In genomic region chr7:92827464-92827863, GRCh38 we compare ENCODE assay signal across 17 cellular contexts. TPM values are rescaled to one million over a fixed set of nuclear protein-coding genes. Genes with fewer than 3 reads are reported as not detected.
DNase-seq lines count a peak whose midpoint lies in the region; ATAC-seq and TF ChIP-seq lines count a peak whose summit lies in the region.
"Had no signal": no experiment of that assay in that cellular context is flagged by ENCODE, and none has a peak within 500 bp of the region (broad histone marks: within the 10 kb centered on the region; RNA-seq: fewer than 3 reads in every experiment).

No MANE protein-coding gene starts in this region.

- H2AFZ ChIP-seq in GM23248 (no peak overlapping the region), Karpas-422 (ENCODE audit: low read length) (no peak overlapping the region)

- H3K9ac ChIP-seq in GM23248 = no peak overlapping the region
- H3K9ac ChIP-seq in Karpas-422 (ENCODE audit: low read length) = no peak overlapping the region

- H3K9me2 ChIP-seq in GM23248 (ENCODE audit: insufficient read depth) = no peaks in the 10 kb centered on the region
- H3K9me2 ChIP-seq in Karpas-422 (replicated peaks; ENCODE audit: insufficient read depth, low read length) = no peaks in the 10 kb centered on the region

- no peaks in the 10 kb centered on the region for H3K27me3 Mint-ChIP-seq in activated naive CD4-positive, alpha-beta T cell treated with anti-CD3 and anti-CD28 coated beads, Interleukin-2, amount 10 ng/mL, durations not matched to agents 7 days and 5 days
- H3K27me3 Mint-ChIP-seq in activated T-helper 2 cell treated with anti-CD3 and anti-CD28 coated beads, Interferon-gamma antibody, Interleukin-2, Interleukin-4, amounts not matched to agents 10 μg/mL and 5 μg/mL and 100 μg/mL, durations not matched to agents 14 hours and 24 hours and 36 hours (ENCODE audit: low read depth) = no peaks in the 10 kb centered on the region
- no peaks in the 10 kb centered on the region for H3K27me3 Mint-ChIP-seq in mesothelial cell of epicardium (ENCODE audit: low read depth)
- H3K27me3 Mint-ChIP-seq: naive thymus-derived CD8-positive, alpha-beta T cell; stimulated activated naive B cell treated with anti-CD40 and anti-IgM and Interleukin-4, amounts not matched to agents 10 μg/mL and 1 μg/mL and 100 μg/mL, for 72 hours had no signal

- 56 to 68% methylated on average over 3 of the region's 3 CpGs for WGBS in GM23248 (ENCODE audit: low coverage in 1 of 2, low lambda C conversion rate in 2 of 2, missing lambda C conversion rate in 2 of 2), 2 experiments

- DNase-seq in activated naive CD4-positive, alpha-beta T cell treated with anti-CD3 and anti-CD28 coated beads, Interleukin-2, amount 10 ng/mL, durations not matched to agents 7 days and 5 days = no peak
- DNase-seq in activated naive CD4-positive, alpha-beta T cell (lab: John Stamatoyannopoulos, UW) = no peak
- DNase-seq in GM23248 (no peak), mesothelial cell of epicardium (ENCODE audit: low spot score in 2 of 2, unreplicated experiment in 2 of 2) (no peak), Karpas-422 (no peak), foreskin fibroblast (no peak)
- DNase-seq in activated T-helper 2 cell treated with anti-CD3 and anti-CD28 coated beads, Interferon-gamma antibody, Interleukin-2, Interleukin-4, amounts not matched to agents 10 μg/mL and 5 μg/mL and 100 μg/mL, durations not matched to agents 14 hours and 24 hours and 36 hours (ENCODE audit: low spot score) = no peak
- DNase-seq: activated CD8-positive, alpha-beta memory T cell treated with anti-CD3 and anti-CD28 coated beads, Interleukin-2, amount 50 U/mL, for 4 hours; AML-193; left colon; naive thymus-derived CD8-positive, alpha-beta T cell; NCI-H1694 treated with DMSO at 0.1 percent for 48 hours; NCI-H524; stimulated activated CD4-positive, alpha-beta T cell treated with anti-CD3 and anti-CD28 coated beads, Interleukin-4, amount 100 ng/mL, for 24 hours; stimulated activated naive B cell treated with anti-CD40 and anti-IgM and Interleukin-4, amounts not matched to agents 10 μg/mL and 1 μg/mL and 100 μg/mL, for 72 hours had no signal

- TF ChIP-seq CTCF in mesothelial cell of epicardium (IDR thresholded peaks at IDR 0.05; ENCODE audit: unreplicated experiment) (no peak), foreskin fibroblast (IDR thresholded peaks at IDR 0.05; ENCODE audit: low read depth, low read length) (no peak)

- in situ Hi-C loops in GM23248 (cut with MboI) = no loop called here

- peaks cover 85% of the 10 kb centered on the region for H3K4me1 Mint-ChIP-seq in activated naive CD4-positive, alpha-beta T cell treated with anti-CD3 and anti-CD28 coated beads, Interleukin-2, amount 10 ng/mL, durations not matched to agents 7 days and 5 days
- H3K4me1 Mint-ChIP-seq in activated T-helper 2 cell treated with anti-CD3 and anti-CD28 coated beads, Interferon-gamma antibody, Interleukin-2, Interleukin-4, amounts not matched to agents 10 μg/mL and 5 μg/mL and 100 μg/mL, durations not matched to agents 14 hours and 24 hours and 36 hours (ENCODE audit: low read depth) = peaks cover 78% of the 10 kb centered on the region
- H3K4me1 Mint-ChIP-seq in mesothelial cell of epicardium = peaks cover 73% of the 10 kb centered on the region

- peaks cover 70% of the 10 kb centered on the region for H3K36me3 Mint-ChIP-seq in activated naive CD4-positive, alpha-beta T cell treated with anti-CD3 and anti-CD28 coated beads, Interleukin-2, amount 10 ng/mL, durations not matched to agents 7 days and 5 days
- H3K36me3 Mint-ChIP-seq in activated T-helper 2 cell treated with anti-CD3 and anti-CD28 coated beads, Interferon-gamma antibody, Interleukin-2, Interleukin-4, amounts not matched to agents 10 μg/mL and 5 μg/mL and 100 μg/mL, durations not matched to agents 14 hours and 24 hours and 36 hours (ENCODE audit: low read depth) = peaks cover 83% of the 10 kb centered on the region
- peaks cover 9% of the 10 kb centered on the region for H3K36me3 Mint-ChIP-seq in mesothelial cell of epicardium

- H3K79me2 ChIP-seq in GM23248 (ENCODE audit: insufficient read depth) (peaks cover 94% of the 10 kb centered on the region), Karpas-422 (ENCODE audit: low read length) (peaks cover 99% of the 10 kb centered on the region)

- H4K20me1 ChIP-seq in GM23248 (ENCODE audit: insufficient read depth) (no peaks in the 10 kb centered on the region), Karpas-422 (ENCODE audit: insufficient read depth, low read depth, low read length) (no peaks in the 10 kb centered on the region)

- H3K4me1 ChIP-seq in GM23248 (ENCODE audit: insufficient read depth) (peaks cover 67% of the 10 kb centered on the region), Karpas-422 (ENCODE audit: low read length) (peaks cover 74% of the 10 kb centered on the region)

- no peak for ATAC-seq in GM21528 (IDR thresholded peaks at IDR 0.05; ENCODE audit: low FRiP score, unreplicated experiment)
- ATAC-seq: left colon; naive thymus-derived CD8-positive, alpha-beta T cell; stimulated activated naive B cell treated with anti-CD40 and anti-IgM and Interleukin-4, amounts not matched to agents 10 μg/mL and 1 μg/mL and 100 μg/mL, for 72 hours had no signal

- H3K36me3 ChIP-seq in GM23248 (ENCODE audit: low read depth) (no peaks in the 10 kb centered on the region), Karpas-422 (ENCODE audit: insufficient read depth, low read length) (peaks cover 19% of the 10 kb centered on the region)

- intact Hi-C loops in activated T-helper 2 cell treated with anti-CD3 and anti-CD28 coated beads, Interferon-gamma antibody, Interleukin-2, Interleukin-4, amounts not matched to agents 10 μg/mL and 5 μg/mL and 100 μg/mL, durations not matched to agents 14 hours and 24 hours and 36 hours (cut with micrococcal nuclease) = no loop called here

- H3K9me3 ChIP-seq in GM23248 (ENCODE audit: low read depth) = no peaks in the 10 kb centered on the region
- no peaks in the 10 kb centered on the region for H3K9me3 ChIP-seq in Karpas-422 (ENCODE audit: low read length)

- H3K4me3 Mint-ChIP-seq in activated naive CD4-positive, alpha-beta T cell treated with anti-CD3 and anti-CD28 coated beads, Interleukin-2, amount 10 ng/mL, durations not matched to agents 7 days and 5 days = no peak overlapping the region
- H3K4me3 Mint-ChIP-seq in activated T-helper 2 cell treated with anti-CD3 and anti-CD28 coated beads, Interferon-gamma antibody, Interleukin-2, Interleukin-4, amounts not matched to agents 10 μg/mL and 5 μg/mL and 100 μg/mL, durations not matched to agents 14 hours and 24 hours and 36 hours (ENCODE audit: low read depth) = peak overlapping the region; percentile 9
- no peak overlapping the region for H3K4me3 Mint-ChIP-seq in mesothelial cell of epicardium
- H3K4me3 Mint-ChIP-seq: stimulated activated naive B cell treated with anti-CD40 and anti-IgM and Interleukin-4, amounts not matched to agents 10 μg/mL and 1 μg/mL and 100 μg/mL, for 72 hours had no signal

- CTCF ChIA-PET in activated naive CD4-positive, alpha-beta T cell treated with anti-CD3 and anti-CD28 coated beads, Interleukin-2, amount 10 ng/mL, durations not matched to agents 7 days and 5 days (lab: Charles Lee) = interaction anchor here (1.9 kb wide), 1 partner anchor 12 kb away, joined by 6 read pairs; no protein-coding TSS in a partner anchor

- H3F3A ChIP-seq in GM23248 (ENCODE audit: insufficient read depth) = peaks cover 37% of the 10 kb centered on the region

- H3K9me3 Mint-ChIP-seq in activated naive CD4-positive, alpha-beta T cell treated with anti-CD3 and anti-CD28 coated beads, Interleukin-2, amount 10 ng/mL, durations not matched to agents 7 days and 5 days = peaks cover 2% of the 10 kb centered on the region
- H3K9me3 Mint-ChIP-seq in activated T-helper 2 cell treated with anti-CD3 and anti-CD28 coated beads, Interferon-gamma antibody, Interleukin-2, Interleukin-4, amounts not matched to agents 10 μg/mL and 5 μg/mL and 100 μg/mL, durations not matched to agents 14 hours and 24 hours and 36 hours = peaks cover 3% of the 10 kb centered on the region
- peaks cover 6% of the 10 kb centered on the region for H3K9me3 Mint-ChIP-seq in mesothelial cell of epicardium
- H3K9me3 Mint-ChIP-seq: naive thymus-derived CD8-positive, alpha-beta T cell had no signal

- H3K27ac ChIP-seq in GM23248 (no peak overlapping the region), Karpas-422 (ENCODE audit: low read length) (no peak overlapping the region)
- H3K27ac ChIP-seq: RWPE1 had no signal

- H3K4me2 ChIP-seq in GM23248 (ENCODE audit: unreplicated experiment) (peak overlapping the region; percentile 15), Karpas-422 (ENCODE audit: low read depth, low read length, poor library complexity, severe bottlenecking) (no peak overlapping the region)

- H3K4me3 ChIP-seq in GM23248 (no peak overlapping the region), Karpas-422 (ENCODE audit: low read length) (no peak overlapping the region), foreskin fibroblast (ENCODE audit: low read depth in 1 of 2, low read length in 2 of 2) (no peak overlapping the region)

- peak overlapping the region; percentile 67 for H3K27ac Mint-ChIP-seq in activated naive CD4-positive, alpha-beta T cell treated with anti-CD3 and anti-CD28 coated beads, Interleukin-2, amount 10 ng/mL, durations not matched to agents 7 days and 5 days
- peak overlapping the region; percentile 8 for H3K27ac Mint-ChIP-seq in activated T-helper 2 cell treated with anti-CD3 and anti-CD28 coated beads, Interferon-gamma antibody, Interleukin-2, Interleukin-4, amounts not matched to agents 10 μg/mL and 5 μg/mL and 100 μg/mL, durations not matched to agents 14 hours and 24 hours and 36 hours
- peak overlapping the region; percentile 47 for H3K27ac Mint-ChIP-seq in mesothelial cell of epicardium
- H3K27ac Mint-ChIP-seq: naive thymus-derived CD8-positive, alpha-beta T cell; stimulated activated naive B cell treated with anti-CD40 and anti-IgM and Interleukin-4, amounts not matched to agents 10 μg/mL and 1 μg/mL and 100 μg/mL, for 72 hours had no signal

- H3K27me3 ChIP-seq in GM23248 (replicated peaks; ENCODE audit: insufficient read depth) (no peaks in the 10 kb centered on the region), Karpas-422 (ENCODE audit: low read length) (no peaks in the 10 kb centered on the region)

RNA-seq across cellular contexts. Expression of gene CDK6, which starts 8.9 kb away (rescaled TPM):
- 61.5 and 77.0 TPM in 2 replicates for total RNA-seq in GM23248 (2014; rRNA removed; shearing (Covaris generic))
- polyA plus RNA-seq in GM23248 (2016; fragmentation: Nextera tagmentation; extraction: Ambion mirVana) = 16.1 and 17.8 TPM in 2 replicates
- 254 and 265 TPM in 2 replicates for total RNA-seq in activated T-helper 2 cell treated with anti-CD3 and anti-CD28 coated beads, Interferon-gamma antibody, Interleukin-2, Interleukin-4, amounts not matched to agents 10 μg/mL and 5 μg/mL and 100 μg/mL, durations not matched to agents 14 hours and 24 hours and 36 hours
- total RNA-seq in mesothelial cell of epicardium = 136 to 138 TPM (median 138 TPM) in 3 replicates
- 49.4 and 65.1 TPM in 2 replicates for total RNA-seq in Karpas-422 (2014; rRNA removed; shearing (Covaris generic); ENCODE audit: low replicate concordance)

Comparison
In these comparisons a context has a peak if more than half of its experiments do, and no peak if none do; other contexts are left out.
1. H3K27ac Mint-ChIP-seq: peak in every context shown above with its lines; median percentile 67 in activated naive CD4-positive, alpha-beta T cell treated with anti-CD3 and anti-CD28 coated beads, Interleukin-2, amount 10 ng/mL, durations not matched to agents 7 days and 5 days; 47 in mesothelial cell of epicardium; 8 in activated T-helper 2 cell treated with anti-CD3 and anti-CD28 coated beads, Interferon-gamma antibody, Interleukin-2, Interleukin-4, amounts not matched to agents 10 μg/mL and 5 μg/mL and 100 μg/mL, durations not matched to agents 14 hours and 24 hours and 36 hours.